Comparison of ENCODE assay signal across 22 cellular contexts in genomic region chr5:63962345-63962744, GRCh38. TPM values are rescaled to one million over a fixed set of nuclear protein-coding genes. Genes with fewer than 3 reads are reported as not detected.
DNase-seq lines count a peak whose midpoint lies in the region; FAIRE-seq and TF ChIP-seq lines count a peak whose summit lies in the region.
"Had no signal": no experiment of that assay in that cellular context is flagged by ENCODE, and none has a peak within 500 bp of the region (broad histone marks: within the 10 kb centered on the region; RNA-seq: fewer than 3 reads in every experiment).

Gene HTR1A (minus strand): TSS chr5:63962445. CDS start chr5:63961719, 726 bp downstream.

- TF ChIP-seq CTCF in kidney (IDR thresholded peaks at IDR 0.05; ENCODE audit: borderline replicate concordance, extremely low read depth, insufficient read depth), result no peak
- no peak for TF ChIP-seq CTCF in spleen (IDR thresholded peaks at IDR 0.05 in 8 of 11, conservative IDR thresholded peaks at IDR 0.05 in 3 of 11)

- no peak within 1 kb of the TSS for H3K27ac ChIP-seq in HUES6 (ENCODE audit: low read depth, low read length)
- no peak within 1 kb of the TSS for H3K27ac ChIP-seq in ectodermal cell (ENCODE audit: insufficient read depth, low read depth, low read length, poor library complexity, severe bottlenecking)
- no peak within 1 kb of the TSS for H3K27ac ChIP-seq in kidney (ENCODE audit: low read depth in 2 of 2, low read length in 2 of 2)
- H3K27ac ChIP-seq in spleen, result no peak within 1 kb of the TSS
- H3K27ac ChIP-seq: coronary artery, heart right ventricle, pancreas, SJCRH30, testis had no signal

- H3K36me3 ChIP-seq in HUES6 (ENCODE audit: control insufficient read depth, insufficient read depth, low read length), result no peaks in the 10 kb centered on the region
- no peaks in the 10 kb centered on the region for H3K36me3 ChIP-seq in ectodermal cell (ENCODE audit: control insufficient read depth, insufficient read depth, low read length)
- H3K36me3 ChIP-seq in kidney (ENCODE audit: control insufficient read depth in 1 of 2, insufficient read depth in 2 of 2, low read length in 2 of 2), result no peaks in the 10 kb centered on the region
- H3K36me3 ChIP-seq in spleen, result no peaks in the 10 kb centered on the region
- H3K36me3 ChIP-seq: heart right ventricle, pancreas, SJCRH30 had no signal

- H3K4me3 ChIP-seq in HUES6 (ENCODE audit: low read depth, low read length), result peak within 1 kb of the TSS; percentile 73
- peak within 1 kb of the TSS; percentile 20 for H3K4me3 ChIP-seq in ectodermal cell (ENCODE audit: insufficient read depth, low read depth, low read length)
- no peak within 1 kb of the TSS for H3K4me3 ChIP-seq in kidney (ENCODE audit: low read length in 2 of 2)
- no peak within 1 kb of the TSS for H3K4me3 ChIP-seq in spleen
- H3K4me3 ChIP-seq: coronary artery, heart right ventricle, pancreas, SJCRH30 had no signal

- no peak for FAIRE-seq in kidney (lab: Jason Lieb, UNC)
- FAIRE-seq: HTR-8/SVneo, pancreas had no signal

- DNase-seq in Ammon's horn (ENCODE audit: low spot score) (peak; percentile 11), kidney (peak; percentile 13), HuH-7.5 (ENCODE audit: low spot score) (no peak), middle frontal gyrus (ENCODE audit: extremely low spot score, low spot score) (no peak), EL (no peak), spleen (no peak)
- DNase-seq: NCI-H2107 had no signal

- H3K4me1 ChIP-seq in HUES6 (ENCODE audit: control insufficient read depth, insufficient read depth, low read length) (0 out of 2 replicates have a peak, but pooled peaks cover 7% of the 10 kb centered on the region), ectodermal cell (ENCODE audit: control insufficient read depth, insufficient read depth, low read length) (peaks cover 9% of the 10 kb centered on the region), kidney (ENCODE audit: control insufficient read depth in 1 of 2, insufficient read depth in 1 of 2, low read depth in 1 of 2, low read length in 2 of 2) (no peaks in the 10 kb centered on the region), spleen (no peaks in the 10 kb centered on the region)
- H3K4me1 ChIP-seq: pancreas, SJCRH30, testis had no signal

- intact Hi-C loops in kidney (cut with DNase I) (no loop called here), spleen (cut with DNase I; ENCODE audit: low total_unique reads) (loop anchor here (10.0 kb wide), 1 partner anchor 558 kb away; no protein-coding TSS in a partner anchor)

- no peak for TF ChIP-seq POLR2A in spleen (IDR thresholded peaks at IDR 0.05)

- H3K9me3 ChIP-seq in HUES6 (ENCODE audit: control insufficient read depth, insufficient read depth, low read depth, low read length), result no peaks in the 10 kb centered on the region
- H3K9me3 ChIP-seq in ectodermal cell (ENCODE audit: control insufficient read depth, low read length), result no peaks in the 10 kb centered on the region
- no peaks in the 10 kb centered on the region for H3K9me3 ChIP-seq in kidney (ENCODE audit: control insufficient read depth in 1 of 2, low read length in 2 of 2)
- peaks cover 0 to 27% (median 0%) of the 10 kb centered on the region in 8 donors for H3K9me3 ChIP-seq in spleen
- H3K9me3 ChIP-seq: heart right ventricle, pancreas, SJCRH30, testis had no signal

- H3K27me3 ChIP-seq in HUES6 (ENCODE audit: control insufficient read depth, insufficient read depth, low read length), result peaks cover 55% of the 10 kb centered on the region
- peaks cover 34% of the 10 kb centered on the region for H3K27me3 ChIP-seq in ectodermal cell (ENCODE audit: control insufficient read depth, insufficient read depth, low read length, poor library complexity, severe bottlenecking)
- H3K27me3 ChIP-seq in spleen (replicated peaks in 1 of 7), result peaks cover 0 to 46% (median 35%) of the 10 kb centered on the region in 7 donors
- H3K27me3 ChIP-seq: SJCRH30, testis had no signal

- H3K9ac ChIP-seq in HUES6 (ENCODE audit: low read length) (no peak within 1 kb of the TSS), kidney (ENCODE audit: low read length in 2 of 2) (no peak within 1 kb of the TSS)

- 5 to 8% methylated on average over 6 to 8 of the region's 8 CpGs for WGBS in ectodermal cell, 2 experiments
- WGBS in spleen, 5 donors, result 6 to 18% (median 12%) methylated on average over 8 of the region's 8 CpGs

RNA-seq across cellular contexts. Expression of gene HTR1A, which starts in this region (rescaled TPM):
- polyA plus RNA-seq in ectodermal cell (2013, experiment 1 of 4), result not detected
- polyA plus RNA-seq in ectodermal cell (2013, experiment 2 of 4), result not detected
- not detected for polyA plus RNA-seq in ectodermal cell (2013, experiment 3 of 4)
- 0.24 TPM for polyA plus RNA-seq in ectodermal cell (2013, experiment 4 of 4)
- total RNA-seq in kidney (not detected), spleen (not detected)
- polyA plus RNA-seq in kidney (ENCODE audit: insufficient read depth, low read depth, low replicate concordance) (not detected), spleen (not detected)
- total RNA-seq: activated CD4-positive, alpha-beta T cell treated with anti-CD3 and anti-CD28 coated beads, Interleukin-2, amount 10 ng/mL, durations not matched to agents 7 days and 5 days; activated T-helper 17 cell treated with anti-CD3 and anti-CD28 coated beads, Interleukin-2, amount 50 U/mL, for 72 hours; CD4-positive, CD25-positive, alpha-beta regulatory T cell; endothelial cell of umbilical vein; heart right ventricle; pancreas; sciatic nerve; SJCRH30; T-helper 1 cell treated with Interleukin-12 subunit alpha and Interleukin-12 subunit beta and Interleukin-4 antibody, amounts not matched to agents 30 ng/mL and 1 ng/mL, for 36 hours had no signal
- polyA plus RNA-seq: AG04450; CD4-positive, CD25-positive, alpha-beta regulatory T cell; endothelial cell of umbilical vein; heart right ventricle; pancreas had no signal

Comparison
In these comparisons a context has a peak if more than half of its experiments do, and no peak if none do; other contexts are left out.
1. Peak in DNase-seq in kidney; RNA of the gene not detected or under 1 TPM.
2. H3K4me3 ChIP-seq: peak in HUES6 (single experiment) and ectodermal cell (single experiment); none in kidney (0 of 2) and spleen (0 of 8).